In genomic region chr1:80436851-80437250, GRCh38 we compare ENCODE assay signal across 24 cellular contexts.
"Had no signal": no experiment of that assay in that cellular context is flagged by ENCODE, and none has a peak within 500 bp of the region (broad histone marks: within the 10 kb centered on the region; RNA-seq: fewer than 3 reads in every experiment).

No MANE protein-coding gene starts in this region.

- H3K36me3 ChIP-seq: left lung, lower lobe of right lung, ovary, right atrium auricular region, right lobe of liver, tibial nerve, uterus had no signal

- H3K27me3 Mint-ChIP-seq: naive B cell; natural killer cell treated with Interleukin-12 subunit alpha and Interleukin-12 subunit beta and Interleukin-15 and Interleukin-18, amount 100 ng/mL, for 72 hours; progenitor cell of endocrine pancreas; stimulated activated memory B cell treated with anti-CD40 and anti-IgM and Interleukin-4, amounts not matched to agents 10 μg/mL and 1 μg/mL and 100 μg/mL, for 72 hours; stimulated activated naive CD8-positive, alpha-beta T cell treated with anti-CD3 and anti-CD28 coated beads, Interleukin-15, amount 100 ng/mL, for 72 hours; type B pancreatic cell had no signal

- H3K9me3 ChIP-seq: lower lobe of right lung, ovary, right atrium auricular region, right lobe of liver, uterus had no signal

- H3K4me3 ChIP-seq: left lung, lower lobe of right lung, ovary, right atrium auricular region, right lobe of liver, smooth muscle cell, tibial nerve, uterus had no signal

- H3K4me2 ChIP-seq: smooth muscle cell had no signal

- H3K27ac Mint-ChIP-seq: mesothelial cell of epicardium; naive B cell; natural killer cell treated with Interleukin-12 subunit alpha and Interleukin-12 subunit beta and Interleukin-15 and Interleukin-18, amount 100 ng/mL, for 72 hours; progenitor cell of endocrine pancreas; stimulated activated memory B cell treated with anti-CD40 and anti-IgM and Interleukin-4, amounts not matched to agents 10 μg/mL and 1 μg/mL and 100 μg/mL, for 72 hours; stimulated activated naive CD8-positive, alpha-beta T cell treated with anti-CD3 and anti-CD28 coated beads, Interleukin-15, amount 100 ng/mL, for 72 hours; type B pancreatic cell had no signal

- H3K4me1 Mint-ChIP-seq: mesothelial cell of epicardium; stimulated activated memory B cell treated with anti-CD40 and anti-IgM and Interleukin-4, amounts not matched to agents 10 μg/mL and 1 μg/mL and 100 μg/mL, for 72 hours; stimulated activated naive CD8-positive, alpha-beta T cell treated with anti-CD3 and anti-CD28 coated beads, Interleukin-15, amount 100 ng/mL, for 72 hours had no signal

- H3K27ac ChIP-seq: left lung, lower lobe of right lung, ovary, right atrium auricular region, right lobe of liver, uterus had no signal

- H3K4me1 ChIP-seq: left lung, lower lobe of right lung, right atrium auricular region, right lobe of liver, uterus had no signal

- H3K36me3 Mint-ChIP-seq: mesothelial cell of epicardium; naive B cell; stimulated activated memory B cell treated with anti-CD40 and anti-IgM and Interleukin-4, amounts not matched to agents 10 μg/mL and 1 μg/mL and 100 μg/mL, for 72 hours; type B pancreatic cell had no signal

- H3K27me3 ChIP-seq: left lung, ovary, right atrium auricular region, right lobe of liver, tibial nerve, uterus had no signal

- H3K4me3 Mint-ChIP-seq: mesothelial cell of epicardium; naive B cell; natural killer cell treated with Interleukin-12 subunit alpha and Interleukin-12 subunit beta and Interleukin-15 and Interleukin-18, amount 100 ng/mL, for 72 hours; stimulated activated memory B cell treated with anti-CD40 and anti-IgM and Interleukin-4, amounts not matched to agents 10 μg/mL and 1 μg/mL and 100 μg/mL, for 72 hours; stimulated activated naive CD8-positive, alpha-beta T cell treated with anti-CD3 and anti-CD28 coated beads, Interleukin-15, amount 100 ng/mL, for 72 hours; type B pancreatic cell had no signal

- DNase-seq: kidney; left colon; left lung; lower lobe of right lung; mesendoderm; naive B cell; ovary; right lobe of liver; stimulated activated CD4-positive, alpha-beta T cell treated with anti-CD3 and anti-CD28 coated beads, Interleukin-1b, Interleukin-23, amount 100 ng/mL, for 48 hours; stimulated activated CD4-positive, alpha-beta T cell treated with anti-CD3 and anti-CD28 coated beads, Interleukin-2, amount 100 ng/mL, for 48 hours; stimulated activated CD4-positive, alpha-beta T cell treated with anti-CD3 and anti-CD28 coated beads, Interleukin-4, amount 100 ng/mL, for 4 hours; stimulated activated CD8-positive, alpha-beta memory T cell treated with anti-CD3 and anti-CD28 coated beads, Interleukin-4, amount 100 ng/mL, for 48 hours; stimulated activated naive CD4-positive, alpha-beta T cell treated with Interleukin-2 at 50 U/mL for 16 hours; stimulated activated naive CD8-positive, alpha-beta T cell treated with anti-CD3 and anti-CD28 coated beads, Interleukin-15, amount 100 ng/mL, for 72 hours; substantia nigra; uterus had no signal

- H3K9me3 Mint-ChIP-seq: stimulated activated memory B cell treated with anti-CD40 and anti-IgM and Interleukin-4, amounts not matched to agents 10 μg/mL and 1 μg/mL and 100 μg/mL, for 72 hours; type B pancreatic cell had no signal
